23 cellular contexts compared by ENCODE assay signal in genomic region chr11:26996056-26996455, GRCh38. TPM values are rescaled to one million over a fixed set of nuclear protein-coding genes. Genes with fewer than 3 reads are reported as not detected.
A peak's percentile ranks its signal among the peaks of the same experiment; 100 is the strongest.
DNase-seq lines count a peak whose midpoint lies in the region; ATAC-seq and TF ChIP-seq lines count a peak whose summit lies in the region.
"Had no signal": no experiment of that assay in that cellular context is flagged by ENCODE, and none has a peak within 500 bp of the region (broad histone marks: within the 10 kb centered on the region; RNA-seq: fewer than 3 reads in every experiment).

No MANE protein-coding gene starts in this region.

- H3K36me3 ChIP-seq in hepatocyte (replicated peaks; ENCODE audit: insufficient read depth, low read depth) (no peaks in the 10 kb centered on the region), WERI-Rb-1 (no peaks in the 10 kb centered on the region)

- no peak overlapping the region for H3K4me3 Mint-ChIP-seq in activated naive CD8-positive, alpha-beta T cell treated with anti-CD3 and anti-CD28 coated beads, Interleukin-2, amount 50 U/mL, for 24 hours
- H3K4me3 Mint-ChIP-seq: neural crest cell, WTC11 had no signal

- H3K27ac Mint-ChIP-seq in activated naive CD8-positive, alpha-beta T cell treated with anti-CD3 and anti-CD28 coated beads, Interleukin-2, amount 50 U/mL, for 24 hours: no peak overlapping the region
- H3K27ac Mint-ChIP-seq: WTC11 had no signal

- H3K4me1 ChIP-seq in hepatocyte (ENCODE audit: insufficient read depth): peaks cover 8% of the 10 kb centered on the region

- H3K9me2 ChIP-seq in hepatocyte (replicated peaks; ENCODE audit: insufficient read depth): no peaks in the 10 kb centered on the region

- H4K20me1 ChIP-seq in hepatocyte (ENCODE audit: insufficient read depth, poor library complexity, severe bottlenecking): no peaks in the 10 kb centered on the region

- in situ Hi-C loops in astrocyte of the cerebellum (cut with HindIII; ENCODE audit: low sequenced_read_pairs): no loop called here

- TF ChIP-seq CTCF in AG09309 (IDR thresholded peaks at IDR 0.05; ENCODE audit: control insufficient read depth, insufficient read depth, low read depth, low read length, missing control alignments) (no peak), astrocyte of the cerebellum (IDR thresholded peaks at IDR 0.05; ENCODE audit: low read depth, low read length, missing control alignments) (no peak), hepatocyte (IDR thresholded peaks at IDR 0.05; ENCODE audit: poor library complexity) (no peak), WERI-Rb-1 (IDR thresholded peaks at IDR 0.05; ENCODE audit: low read depth, low read length) (no peak)

- no peaks in the 10 kb centered on the region for H3K27me3 Mint-ChIP-seq in activated naive CD8-positive, alpha-beta T cell treated with anti-CD3 and anti-CD28 coated beads, Interleukin-2, amount 50 U/mL, for 24 hours

- H3K9me3 ChIP-seq in hepatocyte (ENCODE audit: low read depth) (no peaks in the 10 kb centered on the region), WERI-Rb-1 (ENCODE audit: severe bottlenecking) (no peaks in the 10 kb centered on the region)

- ATAC-seq in activated naive CD8-positive, alpha-beta T cell treated with anti-CD3 and anti-CD28 coated beads, Interleukin-2, amount 50 U/mL, for 24 hours: no peak
- ATAC-seq in GM21423 (IDR thresholded peaks at IDR 0.05; ENCODE audit: unreplicated experiment): no peak
- ATAC-seq: esophagus mucosa, K562, sciatic nerve, WTC11 had no signal

- H3K36me3 Mint-ChIP-seq in activated naive CD8-positive, alpha-beta T cell treated with anti-CD3 and anti-CD28 coated beads, Interleukin-2, amount 50 U/mL, for 24 hours (ENCODE audit: low read depth): no peaks in the 10 kb centered on the region
- H3K36me3 Mint-ChIP-seq: WTC11 had no signal

- H3K4me3 ChIP-seq in AG09309 (ENCODE audit: control insufficient read depth, low read depth, low read length) (peak overlapping the region; percentile 81; the same call in 1 of the 2 replicates), astrocyte of the cerebellum (ENCODE audit: low read depth, low read length) (peak overlapping the region; percentile 55), hepatocyte (no peak overlapping the region), skin epidermis (peak overlapping the region in 5 of 7 experiments; percentile 7 to 44 (median 42)), WERI-Rb-1 (ENCODE audit: low read depth, low read length) (no peak overlapping the region)
- H3K4me3 ChIP-seq: K562 had no signal

- no peaks in the 10 kb centered on the region for H3K27me3 ChIP-seq in hepatocyte
- peaks cover 27% of the 10 kb centered on the region for H3K27me3 ChIP-seq in WERI-Rb-1 (ENCODE audit: insufficient read depth, low read depth, severe bottlenecking)

- DNase-seq in AG09309 (ENCODE audit: low read depth) (no peak), astrocyte of the cerebellum (ENCODE audit: low read depth) (no peak), hepatocyte (ENCODE audit: low spot score) (no peak), WERI-Rb-1 (no peak)
- DNase-seq in activated naive CD4-positive, alpha-beta T cell treated with anti-CD3 and anti-CD28 coated beads, Interleukin-2, amount 50 U/mL, for 16 hours: no peak
- DNase-seq in activated naive CD8-positive, alpha-beta T cell treated with anti-CD3 and anti-CD28 coated beads, Interleukin-2, amount 50 U/mL, for 24 hours: no peak
- DNase-seq: activated CD8-positive, alpha-beta memory T cell treated with anti-CD3 and anti-CD28 coated beads for 24 hours; AML-193; amygdala; dermis blood vessel endothelial cell; NCI-H1092; NCI-H2171; stimulated activated CD4-positive, alpha-beta T cell treated with anti-CD3 and anti-CD28 coated beads, Interleukin-4, amount 100 ng/mL, for 4 hours had no signal

- H3K9me3 Mint-ChIP-seq in activated naive CD8-positive, alpha-beta T cell treated with anti-CD3 and anti-CD28 coated beads, Interleukin-2, amount 50 U/mL, for 24 hours: no peaks in the 10 kb centered on the region
- H3K9me3 Mint-ChIP-seq: neural crest cell, WTC11 had no signal

- no peaks in the 10 kb centered on the region for H3K4me1 Mint-ChIP-seq in activated naive CD8-positive, alpha-beta T cell treated with anti-CD3 and anti-CD28 coated beads, Interleukin-2, amount 50 U/mL, for 24 hours
- H3K4me1 Mint-ChIP-seq: neural crest cell had no signal

- H3K27ac ChIP-seq in hepatocyte (no peak overlapping the region), skin epidermis (peak overlapping the region in 4 of 21 experiments; percentile 22 to 87 (median 52)), WERI-Rb-1 (no peak overlapping the region)
- H3K27ac ChIP-seq: HL-60 had no signal

- H3K79me2 ChIP-seq in hepatocyte: peaks cover 7% of the 10 kb centered on the region

- peak overlapping the region; percentile 69 for H3K4me2 ChIP-seq in hepatocyte

- H2AFZ ChIP-seq in hepatocyte: no peak overlapping the region

RNA-seq across cellular contexts. Expression of gene FIBIN, which starts 2.1 kb away (rescaled TPM):
- 29.9 and 36.7 TPM in 2 replicates for total RNA-seq in hepatocyte
- polyA plus RNA-seq in hepatocyte: 25.2 and 36.5 TPM in 2 replicates
- total RNA-seq: K562; lung microvascular endothelial cell; T-helper 1 cell treated with Interleukin-12 subunit alpha and Interleukin-12 subunit beta and Interleukin-4 antibody, amounts not matched to agents 30 ng/mL and 1 ng/mL, for 36 hours had no signal
- polyA plus RNA-seq: K562 had no signal

RNA-seq across cellular contexts. Expression of gene BBOX1, which starts 44.6 kb away (rescaled TPM):
- 0.88 and 1.6 TPM in 2 replicates for total RNA-seq in hepatocyte
- polyA plus RNA-seq in hepatocyte: 0.56 and 0.64 TPM in 2 replicates
- total RNA-seq: dermis blood vessel endothelial cell; K562; lung microvascular endothelial cell; neural crest cell; T-helper 1 cell treated with Interleukin-12 subunit alpha and Interleukin-12 subunit beta and Interleukin-4 antibody, amounts not matched to agents 30 ng/mL and 1 ng/mL, for 36 hours; WTC11 had no signal
- polyA plus RNA-seq: K562 had no signal

Comparison
In these comparisons a context has a peak if more than half of its experiments do, and no peak if none do; other contexts are left out.
1. H3K4me3 ChIP-seq: peak in AG09309 (single experiment), astrocyte of the cerebellum (single experiment) and skin epidermis (5 of 7); none in hepatocyte (single experiment) and WERI-Rb-1 (single experiment).